In genomic region chr22:39149915-39150847, GRCh38 we compare ENCODE assay signal across 1 cellular context.
TF ChIP-seq lines count a peak whose summit lies in the region.

No MANE protein-coding gene starts in this region.

TF ChIP-seq in GM12878, 131 proteins besides CTCF, POLR2A, EP300 and RAD21:
- TF ChIP-seq MLLT1 (IDR thresholded peaks at IDR 0.05) (peak; percentile 38), RB1 (IDR thresholded peaks at IDR 0.05; ENCODE audit: borderline replicate concordance) (no peak), IKZF2 (IDR thresholded peaks at IDR 0.05) (0 out of 4 replicates have a peak, but pooled peaks of 1 of the 2 experiments have one; percentile 10), KAT2A (conservative IDR thresholded peaks at IDR 0.05; ENCODE audit: control insufficient read depth, low read depth, low read length) (no peak), ZNF687 (IDR thresholded peaks at IDR 0.05) (0 out of 2 replicates have a peak, but pooled peaks have one; percentile 12)
